Comparison of ENCODE assay signal across 15 cellular contexts in genomic region chr1:219206350-219206749, GRCh38. TPM values are rescaled to one million over a fixed set of nuclear protein-coding genes. Genes with fewer than 3 reads are reported as not detected.
DNase-seq lines count a peak whose midpoint lies in the region; ATAC-seq and TF ChIP-seq lines count a peak whose summit lies in the region.
"Had no signal": no experiment of that assay in that cellular context is flagged by ENCODE, and none has a peak within 500 bp of the region (broad histone marks: within the 10 kb centered on the region; RNA-seq: fewer than 3 reads in every experiment).

No MANE protein-coding gene starts in this region.

- intact Hi-C loops in left colon (cut with DNase I, micrococcal nuclease): no loop called here

- 0 out of 4 replicates have a peak, but pooled peaks of 1 of the 2 experiments have one; percentile 42 for TF ChIP-seq EP300 in SK-N-SH (IDR thresholded peaks at IDR 0.05; ENCODE audit: borderline replicate concordance in 1 of 2, low read depth in 1 of 2, low read length in 1 of 2)

- H3K9me3 ChIP-seq in HEK293 (ENCODE audit: control insufficient read depth, insufficient read depth, low read depth, low read length) (no peaks in the 10 kb centered on the region), Karpas-422 (ENCODE audit: low read length) (no peaks in the 10 kb centered on the region), SK-N-SH (no peaks in the 10 kb centered on the region)

- H3K36me3 ChIP-seq in HEK293 (ENCODE audit: control insufficient read depth in 2 of 2, insufficient read depth in 1 of 2, low read length in 2 of 2) (peaks cover 4 to 9% of the 10 kb centered on the region in 2 experiments; a peak in 2 of 3 replicates), Karpas-422 (ENCODE audit: insufficient read depth, low read length) (peaks cover 21% of the 10 kb centered on the region; the same call in 1 of the 2 replicates), SK-N-SH (replicated peaks in 1 of 2; ENCODE audit: control insufficient read depth in 1 of 2, insufficient read depth in 2 of 2, low read length in 1 of 2) (peaks cover 13 to 24% of the 10 kb centered on the region in 2 experiments)

- DNase-seq in Karpas-422: no peak
- peak; percentile 8 for DNase-seq in SK-N-SH
- no peak for DNase-seq in left colon
- DNase-seq: C1 segment of cervical spinal cord; CD4-positive, CD25-positive, alpha-beta regulatory T cell; CD8-positive, alpha-beta T cell; DMS53; DMS79 treated with DMSO at 0.1 percent for 48 hours; GF-D8; H9 had no signal

- no peaks in the 10 kb centered on the region for H3K4me1 ChIP-seq in HEK293 (ENCODE audit: control insufficient read depth, insufficient read depth, low read length)
- H3K4me1 ChIP-seq in Karpas-422 (ENCODE audit: low read length): peaks cover 27% of the 10 kb centered on the region
- H3K4me1 ChIP-seq in SK-N-SH (ENCODE audit: control insufficient read depth in 1 of 2, insufficient read depth in 2 of 2, low read depth in 1 of 2, low read length in 1 of 2): peaks cover 0 to 2% of the 10 kb centered on the region in 2 experiments; a peak in 1 of 4 replicates

- peaks cover 7% of the 10 kb centered on the region for H3F3A ChIP-seq in SK-N-SH (replicated peaks; ENCODE audit: insufficient read depth)

- TF ChIP-seq CTCF in HEK293 (tag by site-specific recombination; IDR thresholded peaks at IDR 0.05): no peak
- no peak for TF ChIP-seq CTCF in SK-N-SH (IDR thresholded peaks at IDR 0.05)

- 52% methylated on average over 2 of the region's 2 CpGs for WGBS in SK-N-SH (ENCODE audit: low lambda C conversion rate)

- H2AFZ ChIP-seq in Karpas-422 (ENCODE audit: low read length) (no peak overlapping the region), SK-N-SH (ENCODE audit: low read depth) (no peak overlapping the region)
- H2AFZ ChIP-seq: GM23338 had no signal

- H3K9me2 ChIP-seq in Karpas-422 (replicated peaks; ENCODE audit: insufficient read depth, low read length) (no peaks in the 10 kb centered on the region), SK-N-SH (no peaks in the 10 kb centered on the region)

- H3K27ac ChIP-seq in HEK293 (ENCODE audit: extremely low read depth, low read depth, low read length): no peak overlapping the region
- 0 out of 2 replicates have a peak overlapping the region, but pooled peaks have one; percentile 41 for H3K27ac ChIP-seq in Karpas-422 (ENCODE audit: low read length)
- H3K27ac ChIP-seq in SK-N-SH (ENCODE audit: low read depth in 2 of 2, low read length in 1 of 2): peak overlapping the region in 1 of 2 experiments; percentile 32; a peak in 3 of 4 replicates

- H3K4me3 ChIP-seq in HEK293 (ENCODE audit: low read depth, low read length) (no peak overlapping the region), Karpas-422 (ENCODE audit: low read length) (no peak overlapping the region), SK-N-SH (ENCODE audit: low read depth in 2 of 2, low read length in 1 of 2) (no peak overlapping the region)
- H3K4me3 ChIP-seq: GM23338 had no signal

- H4K20me1 ChIP-seq in Karpas-422 (ENCODE audit: insufficient read depth, low read depth, low read length): no peaks in the 10 kb centered on the region
- no peaks in the 10 kb centered on the region for H4K20me1 ChIP-seq in SK-N-SH (ENCODE audit: insufficient read depth)

- TF ChIP-seq RAD21 in SK-N-SH (IDR thresholded peaks at IDR 0.05; ENCODE audit: low read length): no peak

- no peak overlapping the region for H3K4me2 ChIP-seq in Karpas-422 (ENCODE audit: low read depth, low read length, poor library complexity, severe bottlenecking)
- H3K4me2 ChIP-seq in SK-N-SH: no peak overlapping the region
- H3K4me2 ChIP-seq: GM23338 had no signal

- CTCF ChIA-PET in HEK293 (lab: Yijun Ruan, JAX): interaction anchor here (1.1 to 1.4 kb wide), 2 partner anchors 10 to 73 kb away, joined by 3 read pairs; no protein-coding TSS in a partner anchor
- CTCF ChIA-PET in SK-N-SH (lab: Yijun Ruan, JAX): interaction anchor here (1.2 to 2.1 kb wide), 2 partner anchors 10 to 361 kb away, joined by 3 to 9 read pairs; no protein-coding TSS in a partner anchor

- ATAC-seq in activated CD4-positive, CD25-positive, alpha-beta regulatory T cell treated with anti-CD3 and anti-CD28 coated beads, Interleukin-2, amount 50 U/mL, for 24 hours: no peak
- no peak for ATAC-seq in HG03439 (IDR thresholded peaks at IDR 0.05; ENCODE audit: unreplicated experiment)
- ATAC-seq in left colon: no peak
- ATAC-seq: CD8-positive, alpha-beta T cell; GM23338; HCT116 had no signal

- POLR2A ChIA-PET in HEK293 (lab: Yijun Ruan, JAX): interaction anchor here (0.7 kb wide), 1 partner anchor 8 kb away, joined by 3 read pairs; no protein-coding TSS in a partner anchor
- POLR2A ChIA-PET in SK-N-SH (lab: Yijun Ruan, JAX): no interaction called here

- H3K79me2 ChIP-seq in Karpas-422 (ENCODE audit: low read length) (peaks cover 94% of the 10 kb centered on the region), SK-N-SH (ENCODE audit: insufficient read depth) (no peaks in the 10 kb centered on the region; the same call in 1 of the 2 replicates)

- H3K9ac ChIP-seq in Karpas-422 (ENCODE audit: low read length): no peak overlapping the region
- H3K9ac ChIP-seq in SK-N-SH: no peak overlapping the region

- no peaks in the 10 kb centered on the region for H3K27me3 ChIP-seq in Karpas-422 (ENCODE audit: low read length)
- no peaks in the 10 kb centered on the region for H3K27me3 ChIP-seq in SK-N-SH (ENCODE audit: insufficient read depth)

TF ChIP-seq in HEK293, 187 proteins besides CTCF, POLR2A, EP300 and RAD21:
- TF ChIP-seq PRDM6 (tag by site-specific recombination; IDR thresholded peaks at IDR 0.05): 0 out of 2 replicates have a peak, but pooled peaks have one; percentile 27
- TF ChIP-seq ZSCAN16 (tag by site-specific recombination; IDR thresholded peaks at IDR 0.05): no peak

TF ChIP-seq in SK-N-SH, 30 proteins besides CTCF, POLR2A, EP300 and RAD21:
- TF ChIP-seq TEAD4 (IDR thresholded peaks at IDR 0.05; ENCODE audit: borderline replicate concordance, insufficient read depth) (peak; percentile 56; the same call in 1 of the 2 replicates), PBX3 (IDR thresholded peaks at IDR 0.05) (peak; percentile 41; the same call in 1 of the 2 replicates), RFX5 (IDR thresholded peaks at IDR 0.05; ENCODE audit: low read length) (no peak), TCF12 (IDR thresholded peaks at IDR 0.05) (peak; percentile 65), MAX (IDR thresholded peaks at IDR 0.05; ENCODE audit: low read depth) (no peak), SMC3 (IDR thresholded peaks at IDR 0.05; ENCODE audit: low read depth, low read length) (no peak), SIN3A (IDR thresholded peaks at IDR 0.05; ENCODE audit: borderline replicate concordance, low read depth, low read length) (no peak), FOXM1 (IDR thresholded peaks at IDR 0.05; ENCODE audit: low read depth) (no peak), CHD2 (IDR thresholded peaks at IDR 0.05; ENCODE audit: low read length, partially characterized antibody) (no peak), MXI1 (IDR thresholded peaks at IDR 0.05; ENCODE audit: low read depth, low read length) (no peak), FOSL2 (IDR thresholded peaks at IDR 0.05; ENCODE audit: borderline replicate concordance, low read depth) (0 out of 2 replicates have a peak, but pooled peaks have one; percentile 2), GATA2 (CRISPR knock-in tag; IDR thresholded peaks at IDR 0.05) (peak; percentile 12; the same call in 1 of the 2 replicates), RXRA (IDR thresholded peaks at IDR 0.05; ENCODE audit: borderline replicate concordance, low read depth) (no peak), POLR2AphosphoS5 (IDR thresholded peaks at IDR 0.05; ENCODE audit: low read depth, low read length) (no peak)

RNA-seq across cellular contexts. Expression of gene LYPLAL1, which starts 32.7 kb away (rescaled TPM):
- 24.3 and 85.1 TPM in 2 replicates for total RNA-seq in Karpas-422 (2014; rRNA removed; shearing (Covaris generic); ENCODE audit: low replicate concordance)
- polyA plus RNA-seq in SK-N-SH (2012; rRNA removed): 11.2 and 15.6 TPM in 2 replicates
- polyA plus RNA-seq in SK-N-SH (2012; cell fraction: cytosol; rRNA removed): 16.7 and 27.6 TPM in 2 replicates
- polyA plus RNA-seq in SK-N-SH (2012; cell fraction: nucleus; rRNA removed): 20.1 and 29.7 TPM in 2 replicates
- total RNA-seq in left colon: 10 to 100 TPM; 14.8 to 22.7 TPM

Comparison
In these comparisons a context has a peak if more than half of its experiments do, and no peak if none do; other contexts are left out.
1. Of the 4 proteins assayed by ChIP-seq in both HEK293 and SK-N-SH: peak only in HEK293: none; only in SK-N-SH: PBX3; in both: none; in neither: 3.